ENCODE assay signal across 1 cellular context in the genomic region with DNA sequence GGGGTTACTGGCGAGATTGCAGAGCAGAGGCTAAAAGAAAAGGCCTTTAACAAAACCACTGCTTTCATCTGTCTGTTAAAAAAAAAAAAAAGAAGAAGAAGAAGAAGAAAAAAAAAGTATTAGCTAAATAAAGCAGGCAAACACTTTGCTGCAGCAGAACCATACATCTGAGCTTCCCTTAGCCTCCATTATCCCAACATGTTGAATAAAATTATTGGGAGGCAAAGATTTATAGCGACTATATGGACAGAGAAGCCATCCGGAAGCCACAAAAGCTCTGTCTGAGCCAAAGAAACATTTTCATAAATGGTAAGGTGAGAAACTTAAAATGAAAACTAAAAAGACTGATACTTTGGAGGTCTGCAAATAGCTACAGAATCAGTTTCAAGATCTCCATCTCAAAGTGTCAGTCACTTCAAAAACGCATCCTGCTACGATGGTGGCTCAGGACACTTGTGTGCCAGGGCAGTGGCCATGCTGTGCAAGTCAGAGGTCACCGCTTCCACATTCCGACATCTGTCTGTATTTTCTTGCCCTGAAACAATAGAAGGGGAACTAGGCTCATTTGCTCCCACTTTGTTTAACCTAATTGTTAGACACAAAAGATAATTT.
TF ChIP-seq lines count a peak whose summit lies in the region.

No MANE protein-coding gene starts in this region.

TF ChIP-seq in GM12878, 131 proteins besides CTCF, POLR2A, EP300 and RAD21:
- TF ChIP-seq, protein P1, sequence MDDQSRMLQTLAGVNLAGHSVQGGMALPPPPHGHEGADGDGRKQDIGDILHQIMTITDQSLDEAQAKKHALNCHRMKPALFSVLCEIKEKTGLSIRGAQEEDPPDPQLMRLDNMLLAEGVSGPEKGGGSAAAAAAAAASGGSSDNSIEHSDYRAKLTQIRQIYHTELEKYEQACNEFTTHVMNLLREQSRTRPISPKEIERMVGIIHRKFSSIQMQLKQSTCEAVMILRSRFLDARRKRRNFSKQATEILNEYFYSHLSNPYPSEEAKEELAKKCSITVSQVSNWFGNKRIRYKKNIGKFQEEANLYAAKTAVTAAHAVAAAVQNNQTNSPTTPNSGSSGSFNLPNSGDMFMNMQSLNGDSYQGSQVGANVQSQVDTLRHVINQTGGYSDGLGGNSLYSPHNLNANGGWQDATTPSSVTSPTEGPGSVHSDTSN (IDR thresholded peaks at IDR 0.05; ENCODE audit: insufficient replicate concordance, low read depth, low read length): peak; percentile 76
- no peak for TF ChIP-seq CHD1 (IDR thresholded peaks at IDR 0.05; ENCODE audit: low read depth, low read length)
- peak; percentile 93 for TF ChIP-seq PKNOX1 (IDR thresholded peaks at IDR 0.05)
- TF ChIP-seq ZNF384 (IDR thresholded peaks at IDR 0.05; ENCODE audit: borderline replicate concordance, low read depth, low read length): peak; percentile 44; the same call in 1 of the 2 replicates
